Comparison of ENCODE assay signal across 22 cellular contexts in genomic region chr11:134949716-134950115, GRCh38.
A peak's percentile ranks its signal among the peaks of the same experiment; 100 is the strongest.
DNase-seq lines count a peak whose midpoint lies in the region; ATAC-seq, FAIRE-seq and TF ChIP-seq lines count a peak whose summit lies in the region.
"Had no signal": no experiment of that assay in that cellular context is flagged by ENCODE, and none has a peak within 500 bp of the region (broad histone marks: within the 10 kb centered on the region; RNA-seq: fewer than 3 reads in every experiment).

No MANE protein-coding gene starts in this region.

- peak; percentile 7 for DNase-seq in GM04504 (ENCODE audit: low read depth)
- DNase-seq in astrocyte (ENCODE audit: low read depth), result peak; percentile 47
- DNase-seq in fibroblast of the aortic adventitia (ENCODE audit: low read depth), result peak; percentile 25
- DNase-seq in stromal cell of bone marrow (ENCODE audit: low read depth), result peak; percentile 22
- no peak for DNase-seq in left cardiac atrium
- no peak for DNase-seq in activated gamma-delta T cell (lab: John Stamatoyannopoulos, UW)
- DNase-seq in T-helper 9 cell, result no peak
- DNase-seq: activated CD4-positive, CD25-positive, alpha-beta regulatory T cell; activated CD8-positive, alpha-beta T cell treated with anti-CD3 and anti-CD28 coated beads, Interleukin-2, amount 10 ng/mL, durations not matched to agents 7 days and 5 days; activated naive CD8-positive, alpha-beta T cell treated with anti-CD3 and anti-CD28 coated beads, Interleukin-2, amount 10 ng/mL, durations not matched to agents 7 days and 5 days; Caco-2; NCI-H1048; NCI-H526 treated with DMSO at 0.1 percent for 48 hours; SHP77 treated with DMSO at 0.1 percent for 48 hours; upper lobe of left lung had no signal

- H3K9ac ChIP-seq in astrocyte (ENCODE audit: low read length), result peak overlapping the region; percentile 63
- H3K9ac ChIP-seq: neural progenitor cell had no signal

- no peaks in the 10 kb centered on the region for H3K27me3 Mint-ChIP-seq in astrocyte (ENCODE audit: low read depth, unreplicated experiment)

- H3K4me1 Mint-ChIP-seq in astrocyte (ENCODE audit: low read depth, unreplicated experiment), result peaks cover 39% of the 10 kb centered on the region
- H3K4me1 Mint-ChIP-seq: activated naive CD8-positive, alpha-beta T cell treated with anti-CD3 and anti-CD28 coated beads, Interleukin-2, amount 10 ng/mL, durations not matched to agents 7 days and 5 days; B cell; memory B cell; stimulated activated effector memory CD8-positive, alpha-beta T cell treated with anti-CD3 and anti-CD28 coated beads, Interleukin-12 subunit alpha, Interleukin-12 subunit beta, amount 100 ng/mL, for 72 hours had no signal

- peak overlapping the region; percentile 41 for H3K27ac Mint-ChIP-seq in astrocyte (ENCODE audit: unreplicated experiment)
- H3K27ac Mint-ChIP-seq: activated CD8-positive, alpha-beta T cell treated with anti-CD3 and anti-CD28 coated beads, Interleukin-2, amount 10 ng/mL, durations not matched to agents 7 days and 5 days; activated naive CD8-positive, alpha-beta T cell treated with anti-CD3 and anti-CD28 coated beads, Interleukin-2, amount 10 ng/mL, durations not matched to agents 7 days and 5 days; B cell; GM23338; memory B cell; neural progenitor cell; stimulated activated effector memory CD8-positive, alpha-beta T cell treated with anti-CD3 and anti-CD28 coated beads, Interleukin-12 subunit alpha, Interleukin-12 subunit beta, amount 100 ng/mL, for 72 hours had no signal

- H3K79me2 ChIP-seq in astrocyte (ENCODE audit: insufficient read depth, low read length), result no peaks in the 10 kb centered on the region

- TF ChIP-seq CTCF in astrocyte (IDR thresholded peaks at IDR 0.05; ENCODE audit: insufficient read depth, low read depth, low read length) (no peak), fibroblast of the aortic adventitia (IDR thresholded peaks at IDR 0.05; ENCODE audit: insufficient read depth, low read length) (no peak)

- no peaks in the 10 kb centered on the region for H4K20me1 ChIP-seq in astrocyte (ENCODE audit: insufficient read depth, low read length)

- peak overlapping the region; percentile 81 for H3K4me2 ChIP-seq in astrocyte (ENCODE audit: low read length)
- H3K4me2 ChIP-seq: GM23338, neural progenitor cell had no signal

- H3K27me3 ChIP-seq in astrocyte (ENCODE audit: insufficient read depth, low read length), result no peaks in the 10 kb centered on the region
- H3K27me3 ChIP-seq: cardiac muscle cell, neural progenitor cell, upper lobe of left lung had no signal

- peak; percentile 58 for FAIRE-seq in astrocyte (lab: Jason Lieb, UNC)

- no peaks in the 10 kb centered on the region for H3K9me3 Mint-ChIP-seq in astrocyte (ENCODE audit: unreplicated experiment)
- H3K9me3 Mint-ChIP-seq: activated naive CD8-positive, alpha-beta T cell treated with anti-CD3 and anti-CD28 coated beads, Interleukin-2, amount 10 ng/mL, durations not matched to agents 7 days and 5 days; GM23338; neural progenitor cell; stimulated activated effector memory CD8-positive, alpha-beta T cell treated with anti-CD3 and anti-CD28 coated beads, Interleukin-12 subunit alpha, Interleukin-12 subunit beta, amount 100 ng/mL, for 72 hours had no signal

- H3K4me3 Mint-ChIP-seq in astrocyte (ENCODE audit: unreplicated experiment), result no peak overlapping the region
- H3K4me3 Mint-ChIP-seq: activated CD8-positive, alpha-beta T cell treated with anti-CD3 and anti-CD28 coated beads, Interleukin-2, amount 10 ng/mL, durations not matched to agents 7 days and 5 days; activated naive CD8-positive, alpha-beta T cell treated with anti-CD3 and anti-CD28 coated beads, Interleukin-2, amount 10 ng/mL, durations not matched to agents 7 days and 5 days; B cell; GM23338; memory B cell; neural progenitor cell; stimulated activated effector memory CD8-positive, alpha-beta T cell treated with anti-CD3 and anti-CD28 coated beads, Interleukin-12 subunit alpha, Interleukin-12 subunit beta, amount 100 ng/mL, for 72 hours had no signal

- ATAC-seq in GM21786 (IDR thresholded peaks at IDR 0.05; ENCODE audit: unreplicated experiment) (no peak), left cardiac atrium (no peak)
- ATAC-seq: activated CD8-positive, alpha-beta T cell treated with anti-CD3 and anti-CD28 coated beads, Interleukin-2, amount 10 ng/mL, durations not matched to agents 7 days and 5 days; GM23338; stimulated activated effector memory CD8-positive, alpha-beta T cell treated with anti-CD3 and anti-CD28 coated beads, Interleukin-12 subunit alpha, Interleukin-12 subunit beta, amount 100 ng/mL, for 72 hours had no signal

- H3K9me3 ChIP-seq in astrocyte (ENCODE audit: insufficient read depth, low read depth, low read length), result no peaks in the 10 kb centered on the region
- H3K9me3 ChIP-seq: Caco-2, upper lobe of left lung had no signal

- H3K4me3 ChIP-seq in astrocyte (ENCODE audit: insufficient read depth, low read depth, low read length) (peak overlapping the region; percentile 22), fibroblast of the aortic adventitia (ENCODE audit: low read depth, low read length) (no peak overlapping the region)
- H3K4me3 ChIP-seq: cardiac muscle cell, GM23338, neural progenitor cell, upper lobe of left lung had no signal

- H2AFZ ChIP-seq in astrocyte (ENCODE audit: low read depth, low read length), result no peak overlapping the region
- H2AFZ ChIP-seq: GM23338, neural progenitor cell had no signal

- H3K27ac ChIP-seq in astrocyte (ENCODE audit: low read depth, low read length), result peak overlapping the region; percentile 88
- H3K27ac ChIP-seq: cardiac muscle cell, neural progenitor cell, upper lobe of left lung had no signal

- peaks cover 35% of the 10 kb centered on the region for H3K4me1 ChIP-seq in astrocyte (ENCODE audit: insufficient read depth, low read length)
- H3K4me1 ChIP-seq: Caco-2 had no signal

- no peaks in the 10 kb centered on the region for H3K36me3 Mint-ChIP-seq in astrocyte (ENCODE audit: low read depth, unreplicated experiment)
- H3K36me3 Mint-ChIP-seq: activated naive CD8-positive, alpha-beta T cell treated with anti-CD3 and anti-CD28 coated beads, Interleukin-2, amount 10 ng/mL, durations not matched to agents 7 days and 5 days; memory B cell; neural progenitor cell; stimulated activated effector memory CD8-positive, alpha-beta T cell treated with anti-CD3 and anti-CD28 coated beads, Interleukin-12 subunit alpha, Interleukin-12 subunit beta, amount 100 ng/mL, for 72 hours had no signal

- no peaks in the 10 kb centered on the region for H3K36me3 ChIP-seq in astrocyte (ENCODE audit: insufficient read depth, low read length)
- H3K36me3 ChIP-seq: cardiac muscle cell, neural progenitor cell, upper lobe of left lung had no signal

- intact Hi-C loops in left cardiac atrium (cut with DNase I), result no loop called here

Comparison
In these comparisons a context has a peak if more than half of its experiments do, and no peak if none do; other contexts are left out.
1. DNase-seq: peak in GM04504 (single experiment), astrocyte (single experiment), fibroblast of the aortic adventitia (single experiment) and stromal cell of bone marrow (single experiment); none in left cardiac atrium (single experiment), activated gamma-delta T cell (single experiment) and T-helper 9 cell (single experiment).